Comparison of ENCODE assay signal across 27 cellular contexts in genomic region chr2:19709553-19709952, GRCh38.
"Had no signal": no experiment of that assay in that cellular context is flagged by ENCODE, and none has a peak within 500 bp of the region (broad histone marks: within the 10 kb centered on the region; RNA-seq: fewer than 3 reads in every experiment).

No MANE protein-coding gene starts in this region.

- H3K4me1 ChIP-seq: lower lobe of right lung, prostate gland, spleen, testis had no signal

- DNase-seq: cerebellar nuclear complex; cortex of kidney; effector CD8-positive, alpha-beta T cell; endodermal cell; erythroblast; esophagus squamous epithelium; foreskin melanocyte; hypothalamus; immature natural killer cell; islet precursor cell; left ventricle myocardium superior; lower lobe of right lung; mesenchymal stem cell; midbrain; naive thymus-derived CD8-positive, alpha-beta T cell; nephron progenitor cell; nucleus accumbens; right cardiac atrium; sigmoid colon; spleen; stimulated activated CD4-positive, alpha-beta T cell treated with anti-CD3 and anti-CD28 coated beads, Interleukin-4, amount 100 ng/mL, for 4 hours; stimulated activated naive CD8-positive, alpha-beta T cell treated with anti-CD3 and anti-CD28 coated beads, Interleukin-15, Interleukin-2, amounts not matched to agents 100 U/mL and 50 U/mL, for 24 hours; substantia nigra; testis; tibial artery had no signal

- H3K9me3 ChIP-seq: esophagus squamous epithelium, lower lobe of right lung, prostate gland, testis, tibial artery had no signal

- H3K4me3 ChIP-seq: esophagus squamous epithelium, lower lobe of right lung, prostate gland, sigmoid colon, spleen, testis, tibial artery had no signal

- ATAC-seq: left ventricle myocardium superior; lower lobe of right lung; naive thymus-derived CD8-positive, alpha-beta T cell; right cardiac atrium; stimulated activated memory B cell treated with anti-CD40 and anti-IgM and Interleukin-4, amounts not matched to agents 10 μg/mL and 1 μg/mL and 100 μg/mL, for 72 hours; stimulated activated naive CD8-positive, alpha-beta T cell treated with anti-CD3 and anti-CD28 coated beads, Interleukin-15, Interleukin-2, amounts not matched to agents 100 U/mL and 50 U/mL, for 24 hours had no signal

- H3K27ac ChIP-seq: esophagus squamous epithelium, lower lobe of right lung, prostate gland, sigmoid colon, spleen, testis, tibial artery had no signal

- H3K27me3 ChIP-seq: esophagus squamous epithelium, sigmoid colon, testis, tibial artery had no signal

- H3K36me3 ChIP-seq: esophagus squamous epithelium, lower lobe of right lung, prostate gland, sigmoid colon, spleen, tibial artery had no signal
